Comparison of ENCODE assay signal across 12 cellular contexts in the genomic region with DNA sequence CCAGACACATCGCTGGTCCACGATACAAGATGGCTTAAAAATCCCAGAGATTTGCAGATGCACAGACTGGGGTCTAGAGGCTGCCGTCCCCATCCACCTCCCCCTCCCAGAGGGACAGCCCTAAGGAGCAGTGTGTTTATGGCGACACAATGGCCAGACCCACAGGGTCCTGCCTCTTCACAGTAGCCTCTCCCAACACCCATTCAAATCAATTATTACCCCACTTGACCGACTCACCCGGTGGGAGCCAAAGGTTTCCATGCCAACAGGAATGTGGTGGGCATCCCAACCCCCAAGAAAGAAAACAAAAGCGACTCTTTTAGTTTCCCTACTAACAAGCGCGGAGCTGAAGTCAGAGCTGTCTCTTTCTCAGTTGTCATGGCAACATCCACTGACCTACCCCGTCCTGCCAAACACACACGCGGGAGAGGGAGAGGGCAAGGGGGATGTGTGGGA.
DNase-seq lines count a peak whose midpoint lies in the region; ATAC-seq and TF ChIP-seq lines count a peak whose summit lies in the region.
"Had no signal": no experiment of that assay in that cellular context is flagged by ENCODE, and none has a peak within 500 bp of the region (broad histone marks: within the 10 kb centered on the region; RNA-seq: fewer than 3 reads in every experiment).

No MANE protein-coding gene starts in this region.

- H3K4me3 ChIP-seq in coronary artery (no peak overlapping the region), Peyer's patch (no peak overlapping the region)
- H3K4me3 ChIP-seq: cardiac muscle cell, lung had no signal

- peak overlapping the region; percentile 66 for H3K4me3 Mint-ChIP-seq in type B pancreatic cell
- no peak overlapping the region for H3K4me3 Mint-ChIP-seq in activated CD8-positive, alpha-beta T cell treated with anti-CD3 and anti-CD28 coated beads for 36 hours

- no peaks in the 10 kb centered on the region for H3K36me3 Mint-ChIP-seq in type B pancreatic cell
- no peaks in the 10 kb centered on the region for H3K36me3 Mint-ChIP-seq in activated CD8-positive, alpha-beta T cell treated with anti-CD3 and anti-CD28 coated beads for 36 hours (ENCODE audit: low read depth)

- peaks cover 47% of the 10 kb centered on the region for H3K4me1 Mint-ChIP-seq in type B pancreatic cell (ENCODE audit: unreplicated experiment)
- peaks cover 36% of the 10 kb centered on the region for H3K4me1 Mint-ChIP-seq in activated CD8-positive, alpha-beta T cell treated with anti-CD3 and anti-CD28 coated beads for 36 hours (ENCODE audit: low read depth)

- peak overlapping the region; percentile 54 for H3K27ac Mint-ChIP-seq in type B pancreatic cell
- no peak overlapping the region for H3K27ac Mint-ChIP-seq in activated CD8-positive, alpha-beta T cell treated with anti-CD3 and anti-CD28 coated beads for 36 hours

- H3K27me3 Mint-ChIP-seq in type B pancreatic cell: peaks cover 25% of the 10 kb centered on the region
- H3K27me3 Mint-ChIP-seq in activated CD8-positive, alpha-beta T cell treated with anti-CD3 and anti-CD28 coated beads for 36 hours: no peaks in the 10 kb centered on the region

- POLR2A ChIA-PET in activated CD8-positive, alpha-beta T cell treated with anti-CD3 and anti-CD28 coated beads for 36 hours (lab: Charles Lee): no interaction called here

- CTCF ChIA-PET in activated CD8-positive, alpha-beta T cell treated with anti-CD3 and anti-CD28 coated beads for 36 hours (lab: Charles Lee): no interaction called here

- intact Hi-C loops in activated CD8-positive, alpha-beta T cell treated with anti-CD3 and anti-CD28 coated beads for 36 hours (cut with micrococcal nuclease): no loop called here

- no peak for TF ChIP-seq POLR2A in Peyer's patch (IDR thresholded peaks at IDR 0.05)

- H3K27ac ChIP-seq in coronary artery: no peak overlapping the region
- H3K27ac ChIP-seq in Peyer's patch: no peak overlapping the region
- H3K27ac ChIP-seq: cardiac muscle cell had no signal

- H3K9me3 Mint-ChIP-seq in type B pancreatic cell: no peaks in the 10 kb centered on the region
- no peaks in the 10 kb centered on the region for H3K9me3 Mint-ChIP-seq in activated CD8-positive, alpha-beta T cell treated with anti-CD3 and anti-CD28 coated beads for 36 hours

- no peak for ATAC-seq in activated CD8-positive, alpha-beta T cell treated with anti-CD3 and anti-CD28 coated beads for 36 hours
- ATAC-seq: activated CD4-positive, CD25-positive, alpha-beta regulatory T cell treated with anti-CD3 and anti-CD28 coated beads, Interleukin-2, amount 50 U/mL, for 24 hours had no signal

- DNase-seq in NCI-H524 (lab: John Stamatoyannopoulos, UW): peak; percentile 36 to 65
- DNase-seq in NCI-H524 treated with DMSO at 0.1 percent for 48 hours (lab: John Stamatoyannopoulos, UW): no peak
- DNase-seq in coronary artery (ENCODE audit: low spot score): peak; percentile 62
- DNase-seq in medulla oblongata (ENCODE audit: extremely low spot score): peak; percentile 79
- no peak for DNase-seq in type B pancreatic cell (ENCODE audit: extremely low spot score, unreplicated experiment)
- DNase-seq in activated CD8-positive, alpha-beta T cell treated with anti-CD3 and anti-CD28 coated beads for 36 hours: no peak
- no peak for DNase-seq in NCI-H82 (lab: John Stamatoyannopoulos, UW)
- no peak for DNase-seq in Peyer's patch
- DNase-seq: DMS153 had no signal

- TF ChIP-seq CTCF in coronary artery (IDR thresholded peaks at IDR 0.05): no peak
- no peak for TF ChIP-seq CTCF in type B pancreatic cell (conservative IDR thresholded peaks at IDR 0.05)
- no peak for TF ChIP-seq CTCF in activated CD8-positive, alpha-beta T cell treated with anti-CD3 and anti-CD28 coated beads for 36 hours (IDR thresholded peaks at IDR 0.05)
- TF ChIP-seq CTCF in Peyer's patch (IDR thresholded peaks at IDR 0.05): no peak

- no peaks in the 10 kb centered on the region for H3K9me3 ChIP-seq in Peyer's patch

- peaks cover 0 to 13% (median 0%) of the 10 kb centered on the region in 4 donors for H3K4me1 ChIP-seq in Peyer's patch

- no peaks in the 10 kb centered on the region for H3K36me3 ChIP-seq in Peyer's patch
- H3K36me3 ChIP-seq: cardiac muscle cell had no signal

- no peaks in the 10 kb centered on the region for H3K27me3 ChIP-seq in Peyer's patch
- H3K27me3 ChIP-seq: cardiac muscle cell had no signal

Comparison
In these comparisons a context has a peak if more than half of its experiments do, and no peak if none do; other contexts are left out.
1. DNase-seq: peak in NCI-H524 (2 of 2), coronary artery (single experiment) and medulla oblongata (single experiment); none in NCI-H524 treated with DMSO at 0.1 percent for 48 hours (single experiment), type B pancreatic cell (single experiment), activated CD8-positive, alpha-beta T cell treated with anti-CD3 and anti-CD28 coated beads for 36 hours (single experiment), NCI-H82 (single experiment) and Peyer's patch (0 of 3).